In the genomic region with DNA sequence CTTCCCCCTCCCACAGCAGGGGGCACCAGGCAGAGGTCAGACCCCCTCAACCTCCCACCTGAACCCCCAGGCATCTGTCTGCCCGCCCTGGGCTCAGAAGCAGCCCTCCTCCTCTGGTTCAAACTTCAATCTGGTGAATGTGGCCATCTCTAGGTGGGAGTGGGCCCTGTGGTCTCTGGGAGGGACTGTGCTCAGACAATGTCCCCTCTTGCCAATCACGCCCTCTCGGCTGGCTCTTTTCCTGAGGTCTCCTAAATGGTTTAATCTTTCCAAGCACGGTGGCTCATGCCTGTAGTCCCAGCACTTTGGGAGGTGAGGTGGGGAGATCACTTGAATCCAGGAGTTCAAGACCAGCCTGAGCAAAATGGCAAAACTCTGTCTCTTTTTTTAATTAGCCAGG, we compare ENCODE assay signal across 17 cellular contexts. TPM values are rescaled to one million over a fixed set of nuclear protein-coding genes. Genes with fewer than 3 reads are reported as not detected.
DNase-seq lines count a peak whose midpoint lies in the region; ATAC-seq and TF ChIP-seq lines count a peak whose summit lies in the region.
"Had no signal": no experiment of that assay in that cellular context is flagged by ENCODE, and none has a peak within 500 bp of the region (broad histone marks: within the 10 kb centered on the region; RNA-seq: fewer than 3 reads in every experiment).

No MANE protein-coding gene starts in this region.

- H3K4me1 ChIP-seq in BLaER1 (peaks cover 61% of the 10 kb centered on the region), neural progenitor cell (peaks cover 5% of the 10 kb centered on the region), SJCRH30 (no peaks in the 10 kb centered on the region)
- peaks cover 77% of the 10 kb centered on the region for H3K4me1 ChIP-seq in CD8-positive, alpha-beta T cell (ENCODE audit: insufficient read depth, low read length)

- H2AFZ ChIP-seq in neural progenitor cell (replicated peaks) = no peak overlapping the region

- 0 out of 2 replicates have a peak overlapping the region, but pooled peaks have one; percentile 1 for H3K9ac ChIP-seq in BLaER1
- H3K9ac ChIP-seq in neural progenitor cell = no peak overlapping the region

- peak overlapping the region; percentile 72 for H3K4me2 ChIP-seq in BLaER1
- no peak overlapping the region for H3K4me2 ChIP-seq in neural progenitor cell

- H3K9me3 ChIP-seq in BLaER1 (no peaks in the 10 kb centered on the region), neural progenitor cell (ENCODE audit: low read depth) (no peaks in the 10 kb centered on the region), SJCRH30 (replicated peaks) (no peaks in the 10 kb centered on the region)
- no peaks in the 10 kb centered on the region for H3K9me3 ChIP-seq in CD8-positive, alpha-beta T cell (ENCODE audit: low read length)
- H3K9me3 ChIP-seq: lower lobe of right lung had no signal

- H3K27me3 Mint-ChIP-seq in CD8-positive, alpha-beta T cell (ENCODE audit: low read depth) = no peaks in the 10 kb centered on the region
- H3K27me3 Mint-ChIP-seq in central memory CD8-positive, alpha-beta T cell = no peaks in the 10 kb centered on the region
- H3K27me3 Mint-ChIP-seq in neural progenitor cell (ENCODE audit: insufficient read depth, low read depth) = peaks cover 2% of the 10 kb centered on the region
- H3K27me3 Mint-ChIP-seq: brain had no signal

- H3K27me3 ChIP-seq in BLaER1 = no peaks in the 10 kb centered on the region
- no peaks in the 10 kb centered on the region for H3K27me3 ChIP-seq in CD8-positive, alpha-beta T cell (ENCODE audit: insufficient read depth, low read length)
- H3K27me3 ChIP-seq in neural progenitor cell = no peaks in the 10 kb centered on the region
- no peaks in the 10 kb centered on the region for H3K27me3 ChIP-seq in SJCRH30

- H3K27ac ChIP-seq in BLaER1 = no peak overlapping the region
- H3K27ac ChIP-seq in CD8-positive, alpha-beta T cell (ENCODE audit: low read depth, low read length) = peak overlapping the region; percentile 53
- H3K27ac ChIP-seq in neural progenitor cell = no peak overlapping the region
- H3K27ac ChIP-seq in SJCRH30 = no peak overlapping the region
- H3K27ac ChIP-seq: lower lobe of right lung had no signal

- H3K4me3 ChIP-seq in BLaER1 (no peak overlapping the region), neural progenitor cell (no peak overlapping the region), SJCRH30 (no peak overlapping the region)
- no peak overlapping the region for H3K4me3 ChIP-seq in CD8-positive, alpha-beta T cell (ENCODE audit: low read depth, low read length)
- H3K4me3 ChIP-seq: lower lobe of right lung had no signal

- H3K9me3 Mint-ChIP-seq in CD8-positive, alpha-beta T cell = no peaks in the 10 kb centered on the region
- no peaks in the 10 kb centered on the region for H3K9me3 Mint-ChIP-seq in central memory CD8-positive, alpha-beta T cell
- peaks cover 3% of the 10 kb centered on the region for H3K9me3 Mint-ChIP-seq in neural progenitor cell

- CTCF ChIA-PET in CD8-positive, alpha-beta T cell (lab: Charles Lee) = interaction anchor here (1.1 to 2.1 kb wide), 2 partner anchors 13 to 70 kb away, joined by 4 to 8 read pairs; no protein-coding TSS in a partner anchor

- H4K20me1 ChIP-seq in BLaER1 (peaks cover 99% of the 10 kb centered on the region), neural progenitor cell (ENCODE audit: low read depth) (peaks cover 5% of the 10 kb centered on the region)

- ATAC-seq in CD8-positive, alpha-beta T cell = no peak
- ATAC-seq in central memory CD8-positive, alpha-beta T cell (replicated peaks; ENCODE audit: extremely low read depth, poor library complexity, severe bottlenecking) = no peak
- no peak for ATAC-seq in SK-N-SH treated with all-trans-retinoic acid at 6 μM for 48 hours
- ATAC-seq: esophagus mucosa, Panc1 had no signal

- peaks cover 69% of the 10 kb centered on the region for H3K36me3 Mint-ChIP-seq in CD8-positive, alpha-beta T cell
- peaks cover 71% of the 10 kb centered on the region for H3K36me3 Mint-ChIP-seq in central memory CD8-positive, alpha-beta T cell (ENCODE audit: insufficient read depth)
- H3K36me3 Mint-ChIP-seq in neural progenitor cell = no peaks in the 10 kb centered on the region

- peaks cover 91% of the 10 kb centered on the region for H3K79me2 ChIP-seq in neural progenitor cell (ENCODE audit: low read depth)

- H3K27ac Mint-ChIP-seq in CD8-positive, alpha-beta T cell = peak overlapping the region; percentile 98
- H3K27ac Mint-ChIP-seq in central memory CD8-positive, alpha-beta T cell (ENCODE audit: low read depth) = peak overlapping the region; percentile 95
- peak overlapping the region; percentile 21 for H3K27ac Mint-ChIP-seq in neural progenitor cell

- POLR2A ChIA-PET in CD8-positive, alpha-beta T cell (lab: Charles Lee) = no interaction called here

- TF ChIP-seq CTCF in CD8-positive, alpha-beta T cell (IDR thresholded peaks at IDR 0.05) = no peak
- TF ChIP-seq CTCF in neural progenitor cell (IDR thresholded peaks at IDR 0.05) = no peak

- H3K4me1 Mint-ChIP-seq in CD8-positive, alpha-beta T cell (ENCODE audit: low read depth) = peaks cover 73% of the 10 kb centered on the region
- peaks cover 84% of the 10 kb centered on the region for H3K4me1 Mint-ChIP-seq in central memory CD8-positive, alpha-beta T cell
- H3K4me1 Mint-ChIP-seq in neural progenitor cell = peaks cover 3% of the 10 kb centered on the region

- H3F3A ChIP-seq in neural progenitor cell (ENCODE audit: low read depth) = no peaks in the 10 kb centered on the region

- no peaks in the 10 kb centered on the region for H3K36me3 ChIP-seq in BLaER1
- H3K36me3 ChIP-seq in CD8-positive, alpha-beta T cell (ENCODE audit: insufficient read depth, low read length) = peaks cover 10% of the 10 kb centered on the region
- H3K36me3 ChIP-seq in neural progenitor cell = no peaks in the 10 kb centered on the region
- no peaks in the 10 kb centered on the region for H3K36me3 ChIP-seq in SJCRH30

- H3K4me3 Mint-ChIP-seq in CD8-positive, alpha-beta T cell = no peak overlapping the region
- peak overlapping the region; percentile 73 for H3K4me3 Mint-ChIP-seq in central memory CD8-positive, alpha-beta T cell
- no peak overlapping the region for H3K4me3 Mint-ChIP-seq in neural progenitor cell
- H3K4me3 Mint-ChIP-seq: brain had no signal

- intact Hi-C loops in CD8-positive, alpha-beta T cell (cut with DNase I, micrococcal nuclease) = loop anchor here in 1 of 2 experiments (10.0 kb wide), 1 partner anchor 317 kb away; a partner anchor contains a TSS

- DNase-seq in CD8-positive, alpha-beta T cell = no peak
- DNase-seq in central memory CD8-positive, alpha-beta T cell (ENCODE audit: low spot score in 2 of 2) = no peak
- DNase-seq in neural progenitor cell (ENCODE audit: low spot score) = no peak
- DNase-seq in SJCRH30 = no peak
- no peak for DNase-seq in DMS 273 treated with DMSO at 0.1 percent for 48 hours (lab: John Stamatoyannopoulos, UW)
- no peak for DNase-seq in NK-92 (lab: John Stamatoyannopoulos, UW; ENCODE audit: unreplicated experiment)
- DNase-seq: activated gamma-delta T cell; C1 segment of cervical spinal cord; KG1; lower lobe of right lung; NCI-H1092; stimulated activated CD4-positive, alpha-beta T cell treated with anti-CD3 and anti-CD28 coated beads, Interleukin-2, amount 100 ng/mL, for 48 hours had no signal

TF ChIP-seq in SK-N-SH treated with all-trans-retinoic acid at 6 μM for 48 hours, 23 proteins besides CTCF, POLR2A, EP300 and RAD21 (continues in another document):
- TF ChIP-seq, protein P1, sequence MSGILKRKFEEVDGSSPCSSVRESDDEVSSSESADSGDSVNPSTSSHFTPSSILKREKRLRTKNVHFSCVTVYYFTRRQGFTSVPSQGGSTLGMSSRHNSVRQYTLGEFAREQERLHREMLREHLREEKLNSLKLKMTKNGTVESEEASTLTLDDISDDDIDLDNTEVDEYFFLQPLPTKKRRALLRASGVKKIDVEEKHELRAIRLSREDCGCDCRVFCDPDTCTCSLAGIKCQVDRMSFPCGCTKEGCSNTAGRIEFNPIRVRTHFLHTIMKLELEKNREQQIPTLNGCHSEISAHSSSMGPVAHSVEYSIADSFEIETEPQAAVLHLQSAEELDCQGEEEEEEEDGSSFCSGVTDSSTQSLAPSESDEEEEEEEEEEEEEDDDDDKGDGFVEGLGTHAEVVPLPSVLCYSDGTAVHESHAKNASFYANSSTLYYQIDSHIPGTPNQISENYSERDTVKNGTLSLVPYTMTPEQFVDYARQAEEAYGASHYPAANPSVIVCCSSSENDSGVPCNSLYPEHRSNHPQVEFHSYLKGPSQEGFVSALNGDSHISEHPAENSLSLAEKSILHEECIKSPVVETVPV (CRISPR knock-in tag; IDR thresholded peaks at IDR 0.05) = no peak
- TF ChIP-seq, protein P2, sequence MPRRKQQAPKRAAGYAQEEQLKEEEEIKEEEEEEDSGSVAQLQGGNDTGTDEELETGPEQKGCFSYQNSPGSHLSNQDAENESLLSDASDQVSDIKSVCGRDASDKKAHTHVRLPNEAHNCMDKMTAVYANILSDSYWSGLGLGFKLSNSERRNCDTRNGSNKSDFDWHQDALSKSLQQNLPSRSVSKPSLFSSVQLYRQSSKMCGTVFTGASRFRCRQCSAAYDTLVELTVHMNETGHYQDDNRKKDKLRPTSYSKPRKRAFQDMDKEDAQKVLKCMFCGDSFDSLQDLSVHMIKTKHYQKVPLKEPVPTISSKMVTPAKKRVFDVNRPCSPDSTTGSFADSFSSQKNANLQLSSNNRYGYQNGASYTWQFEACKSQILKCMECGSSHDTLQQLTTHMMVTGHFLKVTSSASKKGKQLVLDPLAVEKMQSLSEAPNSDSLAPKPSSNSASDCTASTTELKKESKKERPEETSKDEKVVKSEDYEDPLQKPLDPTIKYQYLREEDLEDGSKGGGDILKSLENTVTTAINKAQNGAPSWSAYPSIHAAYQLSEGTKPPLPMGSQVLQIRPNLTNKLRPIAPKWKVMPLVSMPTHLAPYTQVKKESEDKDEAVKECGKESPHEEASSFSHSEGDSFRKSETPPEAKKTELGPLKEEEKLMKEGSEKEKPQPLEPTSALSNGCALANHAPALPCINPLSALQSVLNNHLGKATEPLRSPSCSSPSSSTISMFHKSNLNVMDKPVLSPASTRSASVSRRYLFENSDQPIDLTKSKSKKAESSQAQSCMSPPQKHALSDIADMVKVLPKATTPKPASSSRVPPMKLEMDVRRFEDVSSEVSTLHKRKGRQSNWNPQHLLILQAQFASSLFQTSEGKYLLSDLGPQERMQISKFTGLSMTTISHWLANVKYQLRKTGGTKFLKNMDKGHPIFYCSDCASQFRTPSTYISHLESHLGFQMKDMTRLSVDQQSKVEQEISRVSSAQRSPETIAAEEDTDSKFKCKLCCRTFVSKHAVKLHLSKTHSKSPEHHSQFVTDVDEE (CRISPR knock-in tag; IDR thresholded peaks at IDR 0.05) = no peak
- no peak for TF ChIP-seq ZNF70 (CRISPR knock-in tag; IDR thresholded peaks at IDR 0.05)

RNA-seq across cellular contexts. Expression of a gene that starts 15.2 kb away (rescaled TPM):
- total RNA-seq in CD8-positive, alpha-beta T cell = 100 to 1,000 TPM; 543 TPM
- total RNA-seq in neural progenitor cell (ENCODE audit: low replicate concordance) = 42.5 and 50.0 TPM in 2 replicates
- 48.9 and 49.8 TPM in 2 replicates for total RNA-seq in SJCRH30 (2014; rRNA removed; shearing (Covaris generic))

Comparison
In these comparisons a context has a peak if more than half of its experiments do, and no peak if none do; other contexts are left out.
1. H3K27ac Mint-ChIP-seq: peak in every context shown above with its lines; median percentile 98 in CD8-positive, alpha-beta T cell; 95 in central memory CD8-positive, alpha-beta T cell; 21 in neural progenitor cell.
2. RNA of a gene that starts 15.2 kb away (total RNA-seq): 543 TPM in CD8-positive, alpha-beta T cell; 48.9 to 49.8 TPM in SJCRH30 and 42.5 to 50.0 TPM in neural progenitor cell; every median in the first group is over 10 times any median in the second.